ENCODE assay signal across 22 cellular contexts in genomic region chr16:15545544-15545943, GRCh38.
"Had no signal": no experiment of that assay in that cellular context is flagged by ENCODE, and none has a peak within 500 bp of the region (broad histone marks: within the 10 kb centered on the region; RNA-seq: fewer than 3 reads in every experiment).

No MANE protein-coding gene starts in this region.

- H3K27me3 ChIP-seq: Peyer's patch, SJCRH30 had no signal

- H3K27ac Mint-ChIP-seq: IgD-negative memory B cell had no signal

- H3K4me1 ChIP-seq: Peyer's patch had no signal

- H3K36me3 ChIP-seq: Peyer's patch had no signal

- H3K36me3 Mint-ChIP-seq: IgD-negative memory B cell had no signal

- ATAC-seq: Right ventricle myocardium inferior, SK-N-SH treated with all-trans-retinoic acid at 6 μM for 48 hours had no signal

- H2AFZ ChIP-seq: PC-9 had no signal

- DNase-seq: KBM-7, NCI-H1092, NCI-H1105 treated with DMSO at 0.1 percent for 48 hours, NCI-H1417 treated with DMSO at 0.1 percent for 48 hours, NCI-H146, NCI-H1694 treated with DMSO at 0.1 percent for 48 hours, NCI-H1930, NCI-H2081, NCI-H2107, NCI-H226, NCI-H446, NCI-H510A, NCI-H524 treated with DMSO at 0.1 percent for 48 hours, NCI-H69, NCI-H774, PC-9, Peyer's patch, SHP77 treated with DMSO at 0.1 percent for 48 hours, SJCRH30 had no signal

- H3K4me3 Mint-ChIP-seq: IgD-negative memory B cell had no signal

- H3K27me3 Mint-ChIP-seq: IgD-negative memory B cell had no signal

- H3K4me3 ChIP-seq: PC-9, Peyer's patch, SJCRH30 had no signal

- H3K4me2 ChIP-seq: PC-9 had no signal

- H3K27ac ChIP-seq: PC-9, Peyer's patch, SJCRH30 had no signal
